ENCODE assay signal across 8 cellular contexts in the genomic region with DNA sequence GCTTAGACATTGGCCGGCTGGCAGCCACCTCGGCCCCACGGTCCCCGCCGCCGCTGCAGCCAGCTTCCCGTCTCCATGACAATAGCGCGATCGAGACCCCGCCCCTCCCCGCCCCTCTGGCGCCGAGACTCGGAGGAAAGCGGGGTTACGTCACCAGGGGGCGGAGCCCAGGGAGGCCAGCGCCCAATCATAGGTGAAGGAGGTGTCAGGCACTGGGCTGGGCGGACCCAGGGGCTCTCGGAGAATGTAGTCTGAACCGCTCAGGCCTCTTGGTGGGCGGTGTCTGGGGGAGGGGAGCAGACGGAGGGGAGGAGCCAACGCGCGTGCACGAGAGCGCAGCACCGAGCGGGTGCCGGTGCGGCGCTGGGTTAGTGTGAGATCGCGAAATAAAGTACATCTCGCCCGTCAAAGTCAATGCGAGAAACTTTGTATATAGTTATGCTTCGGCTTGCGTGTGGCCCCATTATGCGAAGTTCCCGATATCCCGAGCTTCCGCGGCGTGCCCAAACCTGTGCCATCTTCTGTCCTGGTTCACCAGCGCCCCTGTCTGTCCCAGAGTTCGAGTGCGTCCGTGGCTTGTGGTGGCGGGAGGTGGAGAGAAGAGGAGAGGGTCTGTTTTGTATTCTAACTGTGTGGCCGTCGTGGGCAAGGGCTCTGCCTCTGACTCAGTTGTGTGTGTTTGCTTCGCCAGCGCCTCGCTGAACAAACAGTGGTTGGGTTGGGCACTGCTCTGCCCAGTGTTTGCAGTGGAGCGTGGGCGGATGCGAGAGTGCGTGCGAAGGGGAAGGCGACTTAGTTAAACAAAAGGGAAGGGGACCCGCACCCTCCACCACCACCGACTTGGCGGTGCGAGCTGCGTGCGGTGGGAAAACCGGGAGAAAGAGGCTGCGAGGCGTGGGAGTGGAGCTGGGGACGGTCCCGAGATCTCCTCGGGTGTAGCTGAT. TPM values are rescaled to one million over a fixed set of nuclear protein-coding genes. Genes with fewer than 3 reads are reported as not detected.
DNase-seq lines count a peak whose midpoint lies in the region; ATAC-seq and TF ChIP-seq lines count a peak whose summit lies in the region.

No MANE protein-coding gene starts in this region.

- H3K27ac ChIP-seq in mesenchymal stem cell (ENCODE audit: low read length, poor library complexity, severe bottlenecking): peak overlapping the region; percentile 58

- H3K27me3 ChIP-seq in mesenchymal stem cell (ENCODE audit: control insufficient read depth in 1 of 2, insufficient read depth in 1 of 2, low read length in 2 of 2): peaks cover 0 to 15% of the 10 kb centered on the region in 2 experiments

- H2BK15ac ChIP-seq in mesenchymal stem cell (ENCODE audit: low read depth, poor library complexity, severe bottlenecking): peak overlapping the region; percentile 13

- peaks cover 38% of the 10 kb centered on the region for H3K4me1 Mint-ChIP-seq in CD14-positive monocyte
- H3K4me1 Mint-ChIP-seq in activated CD4-positive, alpha-beta memory T cell treated with anti-CD3 and anti-CD28 coated beads, Interleukin-2, amount 10 ng/mL, durations not matched to agents 7 days and 5 days: peaks cover 34% of the 10 kb centered on the region

- H3K4me1 ChIP-seq in mesenchymal stem cell (ENCODE audit: control insufficient read depth, insufficient read depth, low read depth, low read length): peaks cover 19% of the 10 kb centered on the region

- H3K4me2 ChIP-seq in mesenchymal stem cell (ENCODE audit: low read length, poor library complexity, severe bottlenecking): peak overlapping the region; percentile 97

- no peak overlapping the region for H2BK12ac ChIP-seq in mesenchymal stem cell (ENCODE audit: low read length in 2 of 2)

- no peak overlapping the region for H3K18ac ChIP-seq in mesenchymal stem cell (ENCODE audit: low read depth in 1 of 2, low read length in 2 of 2)

- peaks cover 1% of the 10 kb centered on the region for H3K79me1 ChIP-seq in mesenchymal stem cell (replicated peaks; ENCODE audit: low read length, poor library complexity, severe bottlenecking)

- H3K4me3 Mint-ChIP-seq in CD14-positive monocyte: peak overlapping the region; percentile 86 to 98
- peak overlapping the region; percentile 72 for H3K4me3 Mint-ChIP-seq in activated CD4-positive, alpha-beta memory T cell treated with anti-CD3 and anti-CD28 coated beads, Interleukin-2, amount 10 ng/mL, durations not matched to agents 7 days and 5 days

- peaks cover 71 to 84% (median 77%) of the 10 kb centered on the region in 3 donors for H3K27me3 Mint-ChIP-seq in CD14-positive monocyte (ENCODE audit: low read depth in 3 of 3)
- peaks cover 63% of the 10 kb centered on the region for H3K27me3 Mint-ChIP-seq in activated CD4-positive, alpha-beta memory T cell treated with anti-CD3 and anti-CD28 coated beads, Interleukin-2, amount 10 ng/mL, durations not matched to agents 7 days and 5 days

- H2BK5ac ChIP-seq in mesenchymal stem cell (ENCODE audit: low read depth, low read length, poor library complexity, severe bottlenecking): no peak overlapping the region

- peaks cover 0 to 6% of the 10 kb centered on the region in 2 experiments for H3K36me3 ChIP-seq in mesenchymal stem cell (ENCODE audit: control insufficient read depth in 1 of 2, insufficient read depth in 2 of 2, low read depth in 1 of 2, low read length in 2 of 2)

- H3K9me3 ChIP-seq in mesenchymal stem cell (ENCODE audit: control insufficient read depth, low read length): no peaks in the 10 kb centered on the region

- H3K9me3 Mint-ChIP-seq in CD14-positive monocyte: peaks cover 6 to 40% (median 27%) of the 10 kb centered on the region in 7 donors
- H3K9me3 Mint-ChIP-seq in activated CD4-positive, alpha-beta memory T cell treated with anti-CD3 and anti-CD28 coated beads, Interleukin-2, amount 10 ng/mL, durations not matched to agents 7 days and 5 days: peaks cover 3% of the 10 kb centered on the region

- ATAC-seq in GM19397 (IDR thresholded peaks at IDR 0.05; ENCODE audit: unreplicated experiment) (peak; percentile 88), HG03565 (IDR thresholded peaks at IDR 0.05; ENCODE audit: unreplicated experiment) (peak; percentile 97)

- H3K14ac ChIP-seq in mesenchymal stem cell (ENCODE audit: low read length in 2 of 2): no peak overlapping the region

- H3K36me3 Mint-ChIP-seq in CD14-positive monocyte: peaks cover 22 to 27% of the 10 kb centered on the region in 2 donors
- peaks cover 25% of the 10 kb centered on the region for H3K36me3 Mint-ChIP-seq in activated CD4-positive, alpha-beta memory T cell treated with anti-CD3 and anti-CD28 coated beads, Interleukin-2, amount 10 ng/mL, durations not matched to agents 7 days and 5 days (ENCODE audit: low read depth)

- DNase-seq in CD14-positive monocyte (ENCODE audit: low spot score) (peak; percentile 97), NCI-H748 treated with DMSO at 0.1 percent for 48 hours (lab: John Stamatoyannopoulos, UW) (peak; percentile 94), mesenchymal stem cell (peak; percentile 98)
- peak; percentile 96 for DNase-seq in activated CD4-positive, alpha-beta memory T cell treated with anti-CD3 and anti-CD28 coated beads, Interleukin-2, amount 10 ng/mL, durations not matched to agents 7 days and 5 days
- peak; percentile 94 for DNase-seq in effector CD8-positive, alpha-beta T cell (lab: John Stamatoyannopoulos, UW)
- DNase-seq in stimulated activated CD8-positive, alpha-beta memory T cell treated with anti-CD3 and anti-CD28 coated beads, Interleukin-12 subunit alpha, Interleukin-12 subunit beta, amount 100 ng/mL, for 1 hour (ENCODE audit: low read depth): peak; percentile 90

- H2AK5ac ChIP-seq in mesenchymal stem cell (ENCODE audit: low read length, severe bottlenecking): no peak overlapping the region

- POLR2A ChIA-PET in activated CD4-positive, alpha-beta memory T cell treated with anti-CD3 and anti-CD28 coated beads, Interleukin-2, amount 10 ng/mL, durations not matched to agents 7 days and 5 days (lab: Charles Lee): interaction anchor here (1.0 to 1.3 kb wide), 2 partner anchors 8 to 1426 kb away, joined by 3 read pairs; a partner anchor contains a TSS

- peak overlapping the region; percentile 93 for H3K9ac ChIP-seq in mesenchymal stem cell (ENCODE audit: low read length)

- H2AFZ ChIP-seq in mesenchymal stem cell (ENCODE audit: low read depth, low read length): peak overlapping the region; percentile 88

- peak overlapping the region; percentile 50 to 90 (median 60) for H3K27ac Mint-ChIP-seq in CD14-positive monocyte
- peak overlapping the region; percentile 72 for H3K27ac Mint-ChIP-seq in activated CD4-positive, alpha-beta memory T cell treated with anti-CD3 and anti-CD28 coated beads, Interleukin-2, amount 10 ng/mL, durations not matched to agents 7 days and 5 days

- WGBS in mesenchymal stem cell: under 1% methylated on average over 56 of the region's 75 CpGs

- no peak overlapping the region for H2BK120ac ChIP-seq in mesenchymal stem cell (ENCODE audit: low read depth, low read length)

- H4K91ac ChIP-seq in mesenchymal stem cell (ENCODE audit: low read length): no peak overlapping the region

- CTCF ChIA-PET in activated CD4-positive, alpha-beta memory T cell treated with anti-CD3 and anti-CD28 coated beads, Interleukin-2, amount 10 ng/mL, durations not matched to agents 7 days and 5 days (lab: Charles Lee): no interaction called here

- H3K4me3 ChIP-seq in mesenchymal stem cell (ENCODE audit: insufficient read depth in 1 of 2, low read depth in 1 of 2, low read length in 2 of 2): peak overlapping the region; percentile 95

- no peak overlapping the region for H4K8ac ChIP-seq in mesenchymal stem cell (ENCODE audit: low read length)

- H3K4ac ChIP-seq in mesenchymal stem cell (ENCODE audit: low read depth in 1 of 2, low read length in 2 of 2): no peak overlapping the region

- TF ChIP-seq CTCF in CD14-positive monocyte (IDR thresholded peaks at IDR 0.05): no peak

- intact Hi-C loops in CD14-positive monocyte (cut with micrococcal nuclease): loop anchor here in 1 of 2 donors (10.0 kb wide), 1 partner anchor 1225 kb away; a partner anchor contains a TSS

- H3K23ac ChIP-seq in mesenchymal stem cell (ENCODE audit: low read length in 2 of 2): no peak overlapping the region

RNA-seq across cellular contexts. Expression of a gene that starts 1.3 kb away (rescaled TPM):
- not detected for polyA plus RNA-seq in CD14-positive monocyte
- under 1 TPM; 0.38 TPM for total RNA-seq in activated CD4-positive, alpha-beta memory T cell treated with anti-CD3 and anti-CD28 coated beads, Interleukin-2, amount 10 ng/mL, durations not matched to agents 7 days and 5 days
- 0.06 TPM for polyA plus RNA-seq in mesenchymal stem cell (2013, experiment 1 of 2)
- polyA plus RNA-seq in mesenchymal stem cell (2013, experiment 2 of 2): 0.05 TPM

Comparison
In these comparisons a context has a peak if more than half of its experiments do, and no peak if none do; other contexts are left out.
1. Peak in every context shown above with its lines: DNase-seq, ATAC-seq, H3K4me3 ChIP-seq and H3K27ac ChIP-seq.